Comparison of ENCODE assay signal across 18 cellular contexts in genomic region chr3:44028-44676, GRCh38.
DNase-seq lines count a peak whose midpoint lies in the region; ATAC-seq, FAIRE-seq and TF ChIP-seq lines count a peak whose summit lies in the region.
"Had no signal": no experiment of that assay in that cellular context is flagged by ENCODE, and none has a peak within 500 bp of the region (broad histone marks: within the 10 kb centered on the region; RNA-seq: fewer than 3 reads in every experiment).

No MANE protein-coding gene starts in this region.

- H3K9me3 Mint-ChIP-seq in GM23338: peaks cover 92% of the 10 kb centered on the region
- H3K9me3 Mint-ChIP-seq in Caco-2 (ENCODE audit: unreplicated experiment): no peaks in the 10 kb centered on the region

- H3K27me3 Mint-ChIP-seq in GM23338 (ENCODE audit: insufficient read depth, low read depth, poor library complexity) (no peaks in the 10 kb centered on the region), Caco-2 (ENCODE audit: insufficient read depth, unreplicated experiment) (peaks cover 8% of the 10 kb centered on the region)

- CTCF ChIA-PET in H1 (lab: Charles Lee; ENCODE audit: partially characterized antibody) (interaction anchor here (1.0 to 1.2 kb wide), 2 partner anchors 310 to 338 kb away, joined by 3 to 5 read pairs; no protein-coding TSS in a partner anchor), HepG2 (lab: Yijun Ruan, JAX; ENCODE audit: low intra/inter-chr PET ratio, low total read pairs) (interaction anchor here (3.0 kb wide), 1 partner anchor 310 kb away, joined by 33 read pairs; no protein-coding TSS in a partner anchor), Caco-2 (lab: Charles Lee) (no interaction called here)

- H2BK120ac ChIP-seq in H1 (replicated peaks; ENCODE audit: low read depth, low read length): no peak overlapping the region

- in situ Hi-C loops in HepG2 (cut with HindIII; ENCODE audit: extremely low pct_ligation_motif_present, low pct_unique_long_range_greater_than_20kb): no loop called here

- H3K27me3 ChIP-seq in GM23338 (ENCODE audit: insufficient read depth) (no peaks in the 10 kb centered on the region), H1 (replicated peaks in 1 of 4; ENCODE audit: control insufficient read depth in 3 of 4, extremely low read depth in 1 of 4, insufficient read depth in 3 of 4, low read length in 3 of 4) (peaks cover 0 to 1% (median 0%) of the 10 kb centered on the region in 4 experiments; a peak in 1 of 7 replicates), HepG2 (ENCODE audit: control insufficient read depth in 1 of 2, insufficient read depth in 2 of 2, low read length in 2 of 2) (no peaks in the 10 kb centered on the region), Caco-2 (replicated peaks; ENCODE audit: control insufficient read depth, insufficient read depth, low read length) (no peaks in the 10 kb centered on the region)
- H3K27me3 ChIP-seq: BLaER1 had no signal

- H2BK20ac ChIP-seq in H1 (ENCODE audit: low read length): no peak overlapping the region

- H3K79me1 ChIP-seq in H1 (ENCODE audit: low read depth, low read length): no peaks in the 10 kb centered on the region

- TF ChIP-seq CTCF in GM23338 (conservative IDR thresholded peaks at IDR 0.05; ENCODE audit: low read depth in 2 of 2) (no peak), H1 (IDR thresholded peaks at IDR 0.05; ENCODE audit: control extremely low read depth in 1 of 3, insufficient read depth in 1 of 3, low read depth in 1 of 3, low read length in 3 of 3) (no peak), HepG2 (CRISPR knock-in tag; IDR thresholded peaks at IDR 0.05) (no peak), Caco-2 (IDR thresholded peaks at IDR 0.05; ENCODE audit: insufficient read depth in 1 of 2, low read depth in 1 of 2, low read length in 1 of 2, severe bottlenecking in 1 of 2, unreplicated experiment in 1 of 2) (no peak)

- no peak overlapping the region for H4K91ac ChIP-seq in H1 (replicated peaks; ENCODE audit: insufficient read length, low read length)

- H3K79me2 ChIP-seq in GM23338 (replicated peaks; ENCODE audit: insufficient read depth): no peaks in the 10 kb centered on the region
- H3K79me2 ChIP-seq in H1 (ENCODE audit: control insufficient read depth in 1 of 2, insufficient read depth in 2 of 2, low read length in 2 of 2): no peaks in the 10 kb centered on the region
- H3K79me2 ChIP-seq in HepG2 (ENCODE audit: insufficient read depth, low read length): no peaks in the 10 kb centered on the region

- peaks cover 28% of the 10 kb centered on the region for H3K36me3 Mint-ChIP-seq in GM23338 (ENCODE audit: low read depth)
- no peaks in the 10 kb centered on the region for H3K36me3 Mint-ChIP-seq in Caco-2 (ENCODE audit: insufficient read depth, unreplicated experiment)
- H3K36me3 Mint-ChIP-seq: CD14-positive monocyte; CD4-positive, alpha-beta memory T cell had no signal

- no peak overlapping the region for H3K14ac ChIP-seq in H1 (ENCODE audit: insufficient read length)

- no peak overlapping the region for H3K4ac ChIP-seq in H1 (replicated peaks; ENCODE audit: insufficient read length, low read depth, low read length)

- H3K4me3 ChIP-seq in GM23338: no peak overlapping the region
- H3K4me3 ChIP-seq in H1 (ENCODE audit: extremely low read depth in 1 of 4, insufficient read depth in 2 of 4, low read depth in 3 of 4, low read length in 4 of 4): no peak overlapping the region
- peak overlapping the region in 1 of 3 experiments; percentile 13; a peak in 1 of 6 replicates for H3K4me3 ChIP-seq in HepG2 (replicated peaks in 1 of 3; ENCODE audit: insufficient read depth in 1 of 3, low read depth in 2 of 3, low read length in 3 of 3)
- no peak overlapping the region for H3K4me3 ChIP-seq in Caco-2 (ENCODE audit: low read depth, low read length)
- H3K4me3 ChIP-seq: BLaER1, GM12878, GM23248 had no signal

- no peak overlapping the region for H4K5ac ChIP-seq in H1 (ENCODE audit: insufficient read length, low read depth, low read length)

- ATAC-seq in GM23338: no peak
- peak; percentile 52; the same call in 2 of the 3 replicates for ATAC-seq in HepG2
- ATAC-seq: GM12878, HCT116 had no signal

- H3K4me1 ChIP-seq in GM23338 (ENCODE audit: insufficient read depth) (no peaks in the 10 kb centered on the region), H1 (replicated peaks in 1 of 4; ENCODE audit: control insufficient read depth in 3 of 4, insufficient read depth in 4 of 4, low read length in 3 of 4) (no peaks in the 10 kb centered on the region), HepG2 (ENCODE audit: insufficient read depth, low read length) (peaks cover 18% of the 10 kb centered on the region), Caco-2 (no peaks in the 10 kb centered on the region)
- H3K4me1 ChIP-seq: BLaER1 had no signal

- no peaks in the 10 kb centered on the region for H3K36me3 ChIP-seq in GM23338 (ENCODE audit: insufficient read depth)
- no peaks in the 10 kb centered on the region for H3K36me3 ChIP-seq in H1 (ENCODE audit: control insufficient read depth in 2 of 4, insufficient read depth in 4 of 4, low read length in 3 of 4)
- H3K36me3 ChIP-seq in HepG2 (replicated peaks in 1 of 2; ENCODE audit: control insufficient read depth in 1 of 2, insufficient read depth in 2 of 2, low read length in 2 of 2): no peaks in the 10 kb centered on the region
- H3K36me3 ChIP-seq in Caco-2 (ENCODE audit: control insufficient read depth, insufficient read depth, low read length): no peaks in the 10 kb centered on the region
- H3K36me3 ChIP-seq: BLaER1 had no signal

- POLR2A ChIA-PET in H1 (lab: Charles Lee; ENCODE audit: partially characterized antibody): no interaction called here
- POLR2A ChIA-PET in HepG2 (lab: Yijun Ruan, JAX): no interaction called here
- POLR2A ChIA-PET in Caco-2 (lab: Charles Lee): no interaction called here

- TF ChIP-seq RAD21 in H1 (IDR thresholded peaks at IDR 0.05 in 1 of 2, conservative IDR thresholded peaks at IDR 0.05 in 1 of 2; ENCODE audit: low read depth in 2 of 2, low read length in 2 of 2) (no peak), HepG2 (CRISPR knock-in tag; IDR thresholded peaks at IDR 0.05) (no peak)

- no peak overlapping the region for H3K9ac ChIP-seq in H1 (replicated peaks in 1 of 4; ENCODE audit: extremely low read depth in 1 of 4, low read depth in 3 of 4, low read length in 3 of 4)
- no peak overlapping the region for H3K9ac ChIP-seq in HepG2 (ENCODE audit: insufficient read depth, low read depth, low read length)
- H3K9ac ChIP-seq: BLaER1, GM23248 had no signal

- H3F3A ChIP-seq in GM23338 (replicated peaks; ENCODE audit: low read depth): no peaks in the 10 kb centered on the region

- no peak overlapping the region for H2BK5ac ChIP-seq in H1 (ENCODE audit: low read depth, low read length)

- no peaks in the 10 kb centered on the region for H3K4me1 Mint-ChIP-seq in GM23338
- H3K4me1 Mint-ChIP-seq in Caco-2 (ENCODE audit: low read depth, unreplicated experiment): no peaks in the 10 kb centered on the region
- H3K4me1 Mint-ChIP-seq: CD14-positive monocyte; CD4-positive, alpha-beta memory T cell had no signal

- H3K9me3 ChIP-seq in H1 (ENCODE audit: insufficient read depth in 2 of 2, low read depth in 1 of 2, low read length in 1 of 2): no peaks in the 10 kb centered on the region
- no peaks in the 10 kb centered on the region for H3K9me3 ChIP-seq in HepG2 (ENCODE audit: low read length)
- H3K9me3 ChIP-seq in Caco-2: no peaks in the 10 kb centered on the region
- H3K9me3 ChIP-seq: BLaER1 had no signal

- H3K23me2 ChIP-seq in H1 (ENCODE audit: low read depth, low read length): no peaks in the 10 kb centered on the region

- intact Hi-C loops in HepG2 (cut with micrococcal nuclease; ENCODE audit: unreplicated experiment) (no loop called here), Caco-2 (cut with micrococcal nuclease; ENCODE audit: unreplicated experiment) (no loop called here)

- 88% methylated on average over 9 of the region's 9 CpGs; no CpG with 5 or more reads in 1 of the 2 experiments for WGBS in H1 (ENCODE audit: extremely low coverage in 1 of 2, insufficient coverage in 1 of 2, insufficient read length in 1 of 2, insufficient replicate concordance in 2 of 2, low coverage in 1 of 2, low lambda C conversion rate in 2 of 2, missing lambda C conversion rate in 1 of 2), 2 experiments
- WGBS in HepG2 (ENCODE audit: low lambda C conversion rate): 45% methylated on average over 8 of the region's 9 CpGs

- H4K8ac ChIP-seq in H1 (ENCODE audit: extremely low read depth, insufficient read depth, low read length): no peak overlapping the region

- no peak overlapping the region for H3K56ac ChIP-seq in H1 (replicated peaks; ENCODE audit: insufficient read length, low read depth, low read length)

- DNase-seq in GM23338 (ENCODE audit: low spot score) (no peak), H1 (ENCODE audit: low read depth in 1 of 2, low spot score in 2 of 2) (no peak), HepG2 (ENCODE audit: low spot score) (peak; percentile 3), activated gamma-delta T cell treated with Interleukin-2 at 50 U/mL for 16 hours (no peak), NCI-H187 (lab: John Stamatoyannopoulos, UW) (no peak), medulla oblongata (ENCODE audit: extremely low spot score) (no peak), Caco-2 (no peak)
- DNase-seq: 8988T; Calu3; CD4-positive, alpha-beta memory T cell; DND-41; EL; GM23248; H7 had no signal

- peak overlapping the region; percentile 96 for H3K23ac ChIP-seq in H1 (ENCODE audit: insufficient read length)

- BruUV-seq in HepG2 (replicated peaks; lab: Mats Ljungman, UMichigan) (no TSS peak), Caco-2 (replicated peaks; lab: Mats Ljungman, UMichigan) (no TSS peak)

- H3K4me3 Mint-ChIP-seq in GM23338 (no peak overlapping the region), Caco-2 (ENCODE audit: unreplicated experiment) (no peak overlapping the region)
- H3K4me3 Mint-ChIP-seq: CD14-positive monocyte; CD4-positive, alpha-beta memory T cell had no signal

- H2AFZ ChIP-seq in GM23338: peak overlapping the region; percentile 77; the same call in 1 of the 2 replicates
- no peak overlapping the region for H2AFZ ChIP-seq in H1 (ENCODE audit: low read length)
- H2AFZ ChIP-seq in HepG2 (ENCODE audit: low read length): no peak overlapping the region
- H2AFZ ChIP-seq: GM23248 had no signal

- no peak overlapping the region for H3K4me2 ChIP-seq in GM23338
- H3K4me2 ChIP-seq in H1 (ENCODE audit: insufficient read depth in 1 of 2, low read depth in 2 of 2, low read length in 2 of 2): no peak overlapping the region
- H3K4me2 ChIP-seq in HepG2 (ENCODE audit: low read depth, low read length): peak overlapping the region; percentile 41
- H3K4me2 ChIP-seq: BLaER1 had no signal

- TF ChIP-seq POLR2A in H1 (IDR thresholded peaks at IDR 0.05; ENCODE audit: control extremely low read depth in 1 of 2, low read depth in 2 of 2, low read length in 2 of 2) (no peak), HepG2 (IDR thresholded peaks at IDR 0.05; ENCODE audit: insufficient read depth in 1 of 2, low read depth in 2 of 2, low read length in 2 of 2) (no peak)

- H2AK5ac ChIP-seq in H1 (ENCODE audit: low read depth, low read length): no peak overlapping the region; the same call in 1 of the 2 replicates

- no peak overlapping the region for H2BK15ac ChIP-seq in H1 (ENCODE audit: low read length)

- no peak for TF ChIP-seq EP300 in H1 (IDR thresholded peaks at IDR 0.05; ENCODE audit: borderline replicate concordance in 1 of 2, low read depth in 2 of 2, low read length in 2 of 2)
- no peak for TF ChIP-seq EP300 in HepG2 (IDR thresholded peaks at IDR 0.05; ENCODE audit: low read depth in 2 of 2, low read length in 2 of 2)
- TF ChIP-seq EP300 in HepG2 (CRISPR knock-in tag; IDR thresholded peaks at IDR 0.05; ENCODE audit: borderline replicate concordance): no peak

- H3K18ac ChIP-seq in H1 (ENCODE audit: extremely low read depth, low read length): no peak overlapping the region

- no peaks in the 10 kb centered on the region for H3K9me2 ChIP-seq in GM23338 (ENCODE audit: insufficient read depth)

- H4K20me1 ChIP-seq in GM23338 (replicated peaks; ENCODE audit: insufficient read depth): no peaks in the 10 kb centered on the region
- H4K20me1 ChIP-seq in H1 (replicated peaks in 1 of 2; ENCODE audit: control insufficient read depth in 1 of 2, insufficient read depth in 2 of 2, low read length in 2 of 2): no peaks in the 10 kb centered on the region
- H4K20me1 ChIP-seq in HepG2 (ENCODE audit: insufficient read depth, low read length): no peaks in the 10 kb centered on the region
- H4K20me1 ChIP-seq: BLaER1 had no signal

- no peak for FAIRE-seq in H1 (lab: Jason Lieb, UNC)
- peak; percentile 36 for FAIRE-seq in HepG2 (lab: Jason Lieb, UNC)
- FAIRE-seq: GM12878 had no signal

- H2BK12ac ChIP-seq in H1 (ENCODE audit: low read depth, low read length): no peak overlapping the region

- H3K27ac Mint-ChIP-seq in GM23338: no peak overlapping the region
- no peak overlapping the region for H3K27ac Mint-ChIP-seq in Caco-2 (ENCODE audit: unreplicated experiment)
- H3K27ac Mint-ChIP-seq: CD14-positive monocyte; CD4-positive, alpha-beta memory T cell had no signal

- H3K27ac ChIP-seq in GM23338 (ENCODE audit: low read depth) (no peak overlapping the region), H1 (ENCODE audit: low read depth, low read length) (no peak overlapping the region), HepG2 (ENCODE audit: extremely low read length, insufficient read depth, low read length) (no peak overlapping the region)
- H3K27ac ChIP-seq: BLaER1, GM23248 had no signal
